ENCODE assay signal across 1 cellular context in the genomic region with DNA sequence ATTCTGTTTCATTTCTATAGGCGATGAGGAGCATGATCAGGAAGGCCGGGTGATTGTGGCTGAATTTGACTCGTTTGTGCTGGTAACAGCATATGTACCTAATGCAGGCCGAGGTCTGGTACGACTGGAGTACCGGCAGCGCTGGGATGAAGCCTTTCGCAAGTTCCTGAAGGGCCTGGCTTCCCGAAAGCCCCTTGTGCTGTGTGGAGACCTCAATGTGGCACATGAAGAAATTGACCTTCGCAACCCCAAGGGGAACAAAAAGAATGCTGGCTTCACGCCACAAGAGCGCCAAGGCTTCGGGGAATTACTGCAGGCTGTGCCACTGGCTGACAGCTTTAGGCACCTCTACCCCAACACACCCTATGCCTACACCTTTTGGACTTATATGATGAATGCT.
TF ChIP-seq lines count a peak whose summit lies in the region.

No MANE protein-coding gene starts in this region.

TF ChIP-seq in H1, 55 proteins besides CTCF, POLR2A, EP300 and RAD21:
- TF ChIP-seq, protein P1, sequence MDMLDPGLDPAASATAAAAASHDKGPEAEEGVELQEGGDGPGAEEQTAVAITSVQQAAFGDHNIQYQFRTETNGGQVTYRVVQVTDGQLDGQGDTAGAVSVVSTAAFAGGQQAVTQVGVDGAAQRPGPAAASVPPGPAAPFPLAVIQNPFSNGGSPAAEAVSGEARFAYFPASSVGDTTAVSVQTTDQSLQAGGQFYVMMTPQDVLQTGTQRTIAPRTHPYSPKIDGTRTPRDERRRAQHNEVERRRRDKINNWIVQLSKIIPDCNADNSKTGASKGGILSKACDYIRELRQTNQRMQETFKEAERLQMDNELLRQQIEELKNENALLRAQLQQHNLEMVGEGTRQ (IDR thresholded peaks at IDR 0.05; ENCODE audit: low read length), result no peak
- TF ChIP-seq POLR2AphosphoS5 (IDR thresholded peaks at IDR 0.05; ENCODE audit: low read depth, low read length), result peak; percentile 41; the same call in 1 of the 2 replicates
